In the genomic region with DNA sequence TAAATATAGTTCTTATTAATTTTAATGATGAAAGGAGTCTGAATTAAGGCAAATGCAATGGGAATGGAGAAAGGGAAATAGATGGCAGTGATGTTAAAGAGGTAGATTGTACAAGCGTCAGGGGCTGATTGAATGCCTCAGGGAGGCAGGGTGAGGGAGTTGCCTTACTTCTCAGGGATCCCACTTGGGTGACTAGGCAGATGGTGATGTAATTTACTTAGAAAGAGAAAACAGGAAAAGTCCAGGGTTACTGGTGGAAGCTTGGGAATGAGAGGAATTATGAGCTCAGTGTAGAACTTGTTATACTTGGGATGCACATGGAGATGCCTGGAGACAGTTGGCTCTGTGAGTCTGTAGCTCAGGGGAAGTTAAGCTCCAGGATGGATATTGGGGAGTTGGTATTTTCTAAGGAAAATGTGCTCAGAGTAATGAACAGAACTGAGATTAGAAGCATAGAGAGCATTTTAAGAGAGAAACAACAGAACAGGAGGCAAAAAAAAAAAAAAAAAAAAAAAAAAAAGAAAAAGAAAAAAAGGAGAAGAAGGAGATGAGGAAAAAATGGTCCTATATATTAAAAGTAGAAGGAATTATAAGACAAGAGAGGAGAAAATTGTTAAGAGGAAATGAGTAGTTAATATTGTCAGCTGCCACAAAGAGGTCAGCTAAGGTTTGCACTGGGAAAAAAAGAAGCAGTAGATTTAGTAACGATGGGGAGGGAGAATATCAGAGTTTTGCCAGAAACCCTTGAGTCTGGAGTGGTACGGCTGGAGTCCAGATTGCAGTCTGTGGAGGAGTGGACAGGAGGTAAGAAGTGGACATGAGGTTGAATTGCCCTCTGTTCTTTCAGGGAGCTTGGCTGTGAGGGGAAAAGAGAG, we compare ENCODE assay signal across 11 cellular contexts.
DNase-seq lines count a peak whose midpoint lies in the region; ATAC-seq and TF ChIP-seq lines count a peak whose summit lies in the region.
"Had no signal": no experiment of that assay in that cellular context is flagged by ENCODE, and none has a peak within 500 bp of the region (broad histone marks: within the 10 kb centered on the region; RNA-seq: fewer than 3 reads in every experiment).

No MANE protein-coding gene starts in this region.

- DNase-seq in AG20443 (ENCODE audit: low spot score) (peak; percentile 58), MG63 (peak; percentile 17), coronary artery (ENCODE audit: low spot score) (no peak), mesendoderm (peak; percentile 43), colonic mucosa (no peak), NCI-H2081 (lab: John Stamatoyannopoulos, UW) (no peak)
- DNase-seq in activated CD4-positive, alpha-beta memory T cell treated with anti-CD3 and anti-CD28 coated beads for 36 hours = no peak
- DNase-seq: activated CD8-positive, alpha-beta memory T cell treated with anti-CD3 and anti-CD28 coated beads, Interleukin-2, amount 50 U/mL, for 4 hours; CD4-positive, alpha-beta memory T cell; NCI-H1694 had no signal

- H4K8ac ChIP-seq in mesendoderm (ENCODE audit: low read depth, low read length) = no peak overlapping the region

- H3K27me3 ChIP-seq in MG63 (no peaks in the 10 kb centered on the region), mesendoderm (ENCODE audit: insufficient read depth, low read length, poor library complexity) (no peaks in the 10 kb centered on the region), colonic mucosa (no peaks in the 10 kb centered on the region)

- H3K4me2 ChIP-seq in mesendoderm (ENCODE audit: low read length) = no peak overlapping the region

- H3K4me1 Mint-ChIP-seq in activated CD4-positive, alpha-beta memory T cell treated with anti-CD3 and anti-CD28 coated beads for 36 hours (ENCODE audit: low read depth) = peaks cover 8% of the 10 kb centered on the region

- no peak overlapping the region for H2BK120ac ChIP-seq in mesendoderm (ENCODE audit: low read depth, low read length)

- POLR2A ChIA-PET in activated CD4-positive, alpha-beta memory T cell treated with anti-CD3 and anti-CD28 coated beads for 36 hours (lab: Charles Lee) = no interaction called here

- peak overlapping the region; percentile 30 to 42 for H3K27ac ChIP-seq in coronary artery
- H3K27ac ChIP-seq in mesendoderm (ENCODE audit: low read depth, low read length) = no peak overlapping the region
- H3K27ac ChIP-seq in colonic mucosa = no peak overlapping the region

- H3K4me3 ChIP-seq in MG63 = no peak overlapping the region
- H3K4me3 ChIP-seq in coronary artery = no peak overlapping the region
- no peak overlapping the region for H3K4me3 ChIP-seq in mesendoderm (ENCODE audit: low read length)
- no peak overlapping the region for H3K4me3 ChIP-seq in colonic mucosa

- H4K5ac ChIP-seq in mesendoderm (ENCODE audit: low read length) = no peak overlapping the region

- H3K27me3 Mint-ChIP-seq in activated CD4-positive, alpha-beta memory T cell treated with anti-CD3 and anti-CD28 coated beads for 36 hours = no peaks in the 10 kb centered on the region

- H3K36me3 ChIP-seq in MG63 = no peaks in the 10 kb centered on the region
- no peaks in the 10 kb centered on the region for H3K36me3 ChIP-seq in mesendoderm (ENCODE audit: control insufficient read depth, insufficient read depth, low read length)
- H3K36me3 ChIP-seq in colonic mucosa = no peaks in the 10 kb centered on the region

- H3K9me3 ChIP-seq in MG63 = peaks cover 7% of the 10 kb centered on the region
- no peaks in the 10 kb centered on the region for H3K9me3 ChIP-seq in colonic mucosa

- H3K9ac ChIP-seq in mesendoderm (ENCODE audit: low read length) (no peak overlapping the region), colonic mucosa (ENCODE audit: low read depth in 2 of 2, low read length in 2 of 2) (no peak overlapping the region)

- no peak overlapping the region for H2BK15ac ChIP-seq in mesendoderm (replicated peaks; ENCODE audit: low read depth)

- no peak overlapping the region for H2BK5ac ChIP-seq in mesendoderm (ENCODE audit: low read length)

- no peak for TF ChIP-seq CTCF in coronary artery (IDR thresholded peaks at IDR 0.05)
- TF ChIP-seq CTCF in colonic mucosa (IDR thresholded peaks at IDR 0.05) = no peak

- no peak for ATAC-seq in HG03108 (IDR thresholded peaks at IDR 0.05; ENCODE audit: unreplicated experiment)

- CTCF ChIA-PET in activated CD4-positive, alpha-beta memory T cell treated with anti-CD3 and anti-CD28 coated beads for 36 hours (lab: Charles Lee) = no interaction called here

- H3K4me1 ChIP-seq in mesendoderm (ENCODE audit: control insufficient read depth, low read depth, low read length) (no peaks in the 10 kb centered on the region), colonic mucosa (no peaks in the 10 kb centered on the region)

- H3K79me1 ChIP-seq in mesendoderm (ENCODE audit: low read length) = no peaks in the 10 kb centered on the region

- H3K4ac ChIP-seq in mesendoderm (ENCODE audit: low read depth, low read length) = no peak overlapping the region

- no peak overlapping the region for H3K27ac Mint-ChIP-seq in activated CD4-positive, alpha-beta memory T cell treated with anti-CD3 and anti-CD28 coated beads for 36 hours
- H3K27ac Mint-ChIP-seq: CD4-positive, alpha-beta memory T cell had no signal

- H3K36me3 Mint-ChIP-seq in activated CD4-positive, alpha-beta memory T cell treated with anti-CD3 and anti-CD28 coated beads for 36 hours = no peaks in the 10 kb centered on the region
- H3K36me3 Mint-ChIP-seq: CD4-positive, alpha-beta memory T cell had no signal

- H3K23ac ChIP-seq in mesendoderm (ENCODE audit: low read length) = no peak overlapping the region

- no peak overlapping the region for H3K4me3 Mint-ChIP-seq in activated CD4-positive, alpha-beta memory T cell treated with anti-CD3 and anti-CD28 coated beads for 36 hours
- H3K4me3 Mint-ChIP-seq: CD4-positive, alpha-beta memory T cell had no signal

- intact Hi-C loops in activated CD4-positive, alpha-beta memory T cell treated with anti-CD3 and anti-CD28 coated beads for 36 hours (cut with micrococcal nuclease) = no loop called here
- intact Hi-C loops in colonic mucosa (cut with DNase I) = no loop called here

- H3K9me3 Mint-ChIP-seq in activated CD4-positive, alpha-beta memory T cell treated with anti-CD3 and anti-CD28 coated beads for 36 hours = no peaks in the 10 kb centered on the region
- H3K9me3 Mint-ChIP-seq: CD4-positive, alpha-beta memory T cell had no signal

- peak overlapping the region; percentile 27 for H3K56ac ChIP-seq in mesendoderm (ENCODE audit: low read length)

- no CpG with 5 or more reads among the region's 3 CpGs for WGBS in mesendoderm (ENCODE audit: extremely low coverage, insufficient coverage, low lambda C conversion rate)

- no peak overlapping the region for H2AK5ac ChIP-seq in mesendoderm (ENCODE audit: low read length)

- H3K79me2 ChIP-seq in mesendoderm (ENCODE audit: control insufficient read depth, insufficient read depth, low read length) = no peaks in the 10 kb centered on the region

- no peak overlapping the region for H3K18ac ChIP-seq in mesendoderm (ENCODE audit: low read length)

Comparison
In these comparisons a context has a peak if more than half of its experiments do, and no peak if none do; other contexts are left out.
1. DNase-seq: peak in AG20443 (single experiment), MG63 (single experiment) and mesendoderm (single experiment); none in coronary artery (single experiment), activated CD4-positive, alpha-beta memory T cell treated with anti-CD3 and anti-CD28 coated beads for 36 hours (single experiment), colonic mucosa (single experiment) and NCI-H2081 (0 of 2).
2. H3K27ac ChIP-seq: peak in coronary artery (2 of 2); none in mesendoderm (single experiment) and colonic mucosa (single experiment).